19 cellular contexts compared by ENCODE assay signal in genomic region chr2:224106794-224107193, GRCh38.
"Had no signal": no experiment of that assay in that cellular context is flagged by ENCODE, and none has a peak within 500 bp of the region (broad histone marks: within the 10 kb centered on the region; RNA-seq: fewer than 3 reads in every experiment).

No MANE protein-coding gene starts in this region.

- H3K27me3 ChIP-seq: colonic mucosa, esophagus muscularis mucosa, gastrocnemius medialis, heart right ventricle, left lung had no signal

- H3K4me3 ChIP-seq: colonic mucosa, esophagus muscularis mucosa, gastrocnemius medialis, heart right ventricle, left lung, lower lobe of right lung, mucosa of descending colon had no signal

- H3K27ac ChIP-seq: colonic mucosa, epithelial cell of prostate, esophagus muscularis mucosa, gastrocnemius medialis, heart right ventricle, left lung, lower lobe of right lung had no signal

- H3K36me3 ChIP-seq: colonic mucosa, esophagus muscularis mucosa, gastrocnemius medialis, heart right ventricle, left lung, lower lobe of right lung had no signal

- ATAC-seq: effector memory CD8-positive, alpha-beta T cell; gastrocnemius medialis; heart right ventricle; left cardiac atrium; left lung; left ventricle myocardium superior; lower lobe of right lung; mucosa of descending colon had no signal

- H3K4me1 ChIP-seq: colonic mucosa, gastrocnemius medialis, left lung, lower lobe of right lung had no signal

- DNase-seq: colonic mucosa; cortex of kidney; effector CD8-positive, alpha-beta T cell; effector memory CD8-positive, alpha-beta T cell; endodermal cell; foreskin fibroblast; foreskin melanocyte; gastrocnemius medialis; glutamatergic neuron; heart right ventricle; left cardiac atrium; left lung; left ventricle myocardium superior; lower lobe of right lung; mesenchymal stem cell; mucosa of descending colon; naive B cell had no signal

- H3K9me3 ChIP-seq: colonic mucosa, gastrocnemius medialis, left lung, lower lobe of right lung, mucosa of descending colon had no signal
